ENCODE assay signal across 1 cellular context in genomic region chr14:75493580-75494130, GRCh38.
TF ChIP-seq lines count a peak whose summit lies in the region.

No MANE protein-coding gene starts in this region.

TF ChIP-seq in GM12878, 131 proteins besides CTCF, POLR2A, EP300 and RAD21 (continued from another document and continues in another):
- no peak for TF ChIP-seq ZBTB11 (CRISPR knock-in tag; IDR thresholded peaks at IDR 0.05)
- TF ChIP-seq JUNB (IDR thresholded peaks at IDR 0.05) = no peak
- TF ChIP-seq NFIC (IDR thresholded peaks at IDR 0.05; ENCODE audit: low read depth, low read length) = no peak; the same call in 1 of the 2 replicates
- TF ChIP-seq RCOR1 (conservative IDR thresholded peaks at IDR 0.05; ENCODE audit: low read depth, low read length) = no peak
- no peak for TF ChIP-seq E2F4 (IDR thresholded peaks at IDR 0.05; ENCODE audit: low read depth, low read length)
- 0 out of 2 replicates have a peak, but pooled peaks have one; percentile 8 for TF ChIP-seq NBN (IDR thresholded peaks at IDR 0.05)
- TF ChIP-seq TCF12 (IDR thresholded peaks at IDR 0.05; ENCODE audit: low read depth, low read length) = no peak
- no peak for TF ChIP-seq SMARCA5 (IDR thresholded peaks at IDR 0.05)
- TF ChIP-seq IRF4 (IDR thresholded peaks at IDR 0.05; ENCODE audit: low read depth, low read length) = no peak
- no peak for TF ChIP-seq E2F8 (IDR thresholded peaks at IDR 0.05; ENCODE audit: low read depth, partially characterized antibody)
- TF ChIP-seq ZNF207 (IDR thresholded peaks at IDR 0.05; ENCODE audit: borderline replicate concordance) = no peak
- no peak for TF ChIP-seq SP1 (IDR thresholded peaks at IDR 0.05; ENCODE audit: low read depth, low read length)
- no peak for TF ChIP-seq MEF2A (IDR thresholded peaks at IDR 0.05; ENCODE audit: insufficient read depth, low read depth, low read length)
- TF ChIP-seq RELB (IDR thresholded peaks at IDR 0.05; ENCODE audit: low read depth) = peak; percentile 63; the same call in 1 of the 2 replicates
- 0 out of 2 replicates have a peak, but pooled peaks have one; percentile 54 for TF ChIP-seq ZNF217 (IDR thresholded peaks at IDR 0.05)
- TF ChIP-seq KAT2A (conservative IDR thresholded peaks at IDR 0.05; ENCODE audit: control insufficient read depth, low read depth, low read length) = no peak
- no peak for TF ChIP-seq ATF3 (IDR thresholded peaks at IDR 0.05; ENCODE audit: borderline replicate concordance, extremely low read depth, low read depth, low read length)
- no peak for TF ChIP-seq KLF5 (IDR thresholded peaks at IDR 0.05; ENCODE audit: partially characterized antibody)
- TF ChIP-seq PRDM15 (CRISPR knock-in tag; IDR thresholded peaks at IDR 0.05) = no peak
- TF ChIP-seq JUND (IDR thresholded peaks at IDR 0.05; ENCODE audit: low read depth, low read length) = no peak
- no peak for TF ChIP-seq YBX1 (IDR thresholded peaks at IDR 0.05)
- peak; percentile 38 for TF ChIP-seq MEF2B (IDR thresholded peaks at IDR 0.05; ENCODE audit: partially characterized antibody, poor library complexity, severe bottlenecking)
- no peak for TF ChIP-seq ZNF687 (IDR thresholded peaks at IDR 0.05)
- no peak for TF ChIP-seq NRF1 (conservative IDR thresholded peaks at IDR 0.05; ENCODE audit: low read depth, low read length)
- TF ChIP-seq NR2F1 (conservative IDR thresholded peaks at IDR 0.05) = no peak
- no peak for TF ChIP-seq KDM1A (IDR thresholded peaks at IDR 0.05; ENCODE audit: borderline replicate concordance)
- TF ChIP-seq SIN3A (IDR thresholded peaks at IDR 0.05; ENCODE audit: low read depth, low read length) = no peak
- no peak for TF ChIP-seq SIX5 (IDR thresholded peaks at IDR 0.05; ENCODE audit: low read depth, low read length, severe bottlenecking)
- 0 out of 4 replicates have a peak, but pooled peaks of 1 of the 2 experiments have one; percentile 2 for TF ChIP-seq BHLHE40 (IDR thresholded peaks at IDR 0.05; ENCODE audit: borderline replicate concordance in 1 of 2, low read depth in 2 of 2, low read length in 1 of 2)
- TF ChIP-seq GATAD2B (conservative IDR thresholded peaks at IDR 0.05; ENCODE audit: low read depth) = no peak
- peak; percentile 13; the same call in 1 of the 2 replicates for TF ChIP-seq EED (IDR thresholded peaks at IDR 0.05; ENCODE audit: low read depth)
- TF ChIP-seq NKRF (conservative IDR thresholded peaks at IDR 0.05) = no peak
- peak in 1 of 2 experiments; percentile 28; a peak in 1 of 3 replicates for TF ChIP-seq EGR1 (IDR thresholded peaks at IDR 0.05; ENCODE audit: borderline replicate concordance in 1 of 2, low read depth in 2 of 2, low read length in 2 of 2)
- TF ChIP-seq ELK1 (IDR thresholded peaks at IDR 0.05; ENCODE audit: low read depth, low read length) = no peak
- peak; percentile 36; the same call in 1 of the 2 replicates for TF ChIP-seq FOXM1 (IDR thresholded peaks at IDR 0.05; ENCODE audit: low read depth, low read length)
- TF ChIP-seq MYC (IDR thresholded peaks at IDR 0.05; ENCODE audit: insufficient read depth, insufficient read length, insufficient replicate concordance, low read length, severe bottlenecking) = no peak
- TF ChIP-seq BRCA1 (IDR thresholded peaks at IDR 0.05; ENCODE audit: low read depth, low read length) = no peak
- 0 out of 2 replicates have a peak, but pooled peaks have one; percentile 47 for TF ChIP-seq PAX5 (IDR thresholded peaks at IDR 0.05; ENCODE audit: borderline replicate concordance, low read depth, low read length)
